Comparison of ENCODE assay signal across 10 cellular contexts in genomic region chr1:161225178-161225533, GRCh38. TPM values are rescaled to one million over a fixed set of nuclear protein-coding genes. Genes with fewer than 3 reads are reported as not detected.
DNase-seq lines count a peak whose midpoint lies in the region; ATAC-seq and TF ChIP-seq lines count a peak whose summit lies in the region.
"Had no signal": no experiment of that assay in that cellular context is flagged by ENCODE, and none has a peak within 500 bp of the region (broad histone marks: within the 10 kb centered on the region; RNA-seq: fewer than 3 reads in every experiment).

No MANE protein-coding gene starts in this region.

- H3K4me2 ChIP-seq in H9 (ENCODE audit: insufficient read depth, insufficient read length, low read length) (peak overlapping the region; percentile 8), fibroblast of lung (ENCODE audit: extremely low read depth, insufficient read depth, low read length) (peak overlapping the region; percentile 59)

- H2BK15ac ChIP-seq in H9 (ENCODE audit: low read depth, low read length): no peak overlapping the region

- H4K20me1 ChIP-seq in H9 (ENCODE audit: control insufficient read depth, insufficient read depth, insufficient read length): no peaks in the 10 kb centered on the region
- no peaks in the 10 kb centered on the region for H4K20me1 ChIP-seq in fibroblast of lung (ENCODE audit: control insufficient read depth, extremely low read depth, insufficient read depth, low read length)

- no peak overlapping the region for H3T11ph ChIP-seq in H9 (ENCODE audit: low read length)

- H4K5ac ChIP-seq in H9 (ENCODE audit: insufficient read length, low read depth, low read length): no peak overlapping the region

- H3K23me2 ChIP-seq in H9 (ENCODE audit: insufficient read length, low read depth, low read length, poor library complexity, severe bottlenecking): no peaks in the 10 kb centered on the region

- H2BK20ac ChIP-seq in H9 (ENCODE audit: low read depth, low read length, poor library complexity, severe bottlenecking): no peak overlapping the region

- H3K9me3 ChIP-seq in H9 (ENCODE audit: control insufficient read depth, low read depth, low read length): no peaks in the 10 kb centered on the region
- no peaks in the 10 kb centered on the region for H3K9me3 ChIP-seq in SJCRH30 (replicated peaks)
- H3K9me3 ChIP-seq in fibroblast of lung (ENCODE audit: control insufficient read depth, insufficient read depth, low read depth, low read length): no peaks in the 10 kb centered on the region
- no peaks in the 10 kb centered on the region for H3K9me3 ChIP-seq in skeletal muscle tissue (ENCODE audit: control insufficient read depth in 3 of 3, low read length in 3 of 3)

- no peak overlapping the region for H3K18ac ChIP-seq in H9 (ENCODE audit: insufficient read length, low read depth, low read length)

- H3K56ac ChIP-seq in H9 (ENCODE audit: insufficient read length, low read depth, low read length): no peak overlapping the region

- no peaks in the 10 kb centered on the region for H3K79me1 ChIP-seq in H9 (ENCODE audit: insufficient read depth, low read depth, low read length, poor library complexity, severe bottlenecking)

- H3K36me3 ChIP-seq in SJCRH30: no peaks in the 10 kb centered on the region
- H3K36me3 ChIP-seq in fibroblast of lung (ENCODE audit: control insufficient read depth, insufficient read depth, low read length): peaks cover 8% of the 10 kb centered on the region
- H3K36me3 ChIP-seq in skeletal muscle tissue (ENCODE audit: control insufficient read depth in 3 of 3, insufficient read depth in 3 of 3, low read length in 3 of 3): peaks cover 22 to 24% (median 22%) of the 10 kb centered on the region in 3 donors

- H3K4me3 Mint-ChIP-seq in H9: peak overlapping the region; percentile 18 to 100; a peak in 4 of 5 replicates

- H3K4me1 Mint-ChIP-seq in H9: peaks cover 23 to 39% of the 10 kb centered on the region in 2 experiments

- no peak overlapping the region for H4K8ac ChIP-seq in H9 (replicated peaks; ENCODE audit: insufficient read length, low read depth, low read length)

- no peak overlapping the region for H2AK5ac ChIP-seq in H9 (ENCODE audit: insufficient read length, low read length)

- peaks cover 15 to 20% (median 16%) of the 10 kb centered on the region in 3 experiments; a peak in 6 of 7 replicates for H3K36me3 Mint-ChIP-seq in H9 (ENCODE audit: insufficient read depth in 1 of 3, low read depth in 3 of 3)

- no peak overlapping the region for H3K14ac ChIP-seq in H9 (ENCODE audit: insufficient read depth, low read length)

- H3K4me3 ChIP-seq in SJCRH30 (peak overlapping the region; percentile 25), fibroblast of lung (replicated peaks in 1 of 4; ENCODE audit: control extremely low read depth in 1 of 4, insufficient read depth in 1 of 4, low read depth in 3 of 4, low read length in 4 of 4) (peak overlapping the region in 1 of 4 experiments; percentile 7), skeletal muscle tissue (ENCODE audit: low read length in 3 of 3) (peak overlapping the region; percentile 26 to 60 (median 57))

- H4K91ac ChIP-seq in H9 (ENCODE audit: insufficient read length, low read depth, low read length): no peak overlapping the region

- TF ChIP-seq CTCF in H9 (conservative IDR thresholded peaks at IDR 0.05) (no peak), fibroblast of lung (conservative IDR thresholded peaks at IDR 0.05 in 1 of 2, IDR thresholded peaks at IDR 0.05 in 1 of 2; ENCODE audit: low read depth in 1 of 2, low read length in 2 of 2) (no peak)

- no peak overlapping the region for H3K27ac ChIP-seq in H9 (ENCODE audit: insufficient read length, low read depth, low read length)
- H3K27ac ChIP-seq in SJCRH30: no peak overlapping the region
- H3K27ac ChIP-seq in fibroblast of lung (ENCODE audit: insufficient read depth, low read length): peak overlapping the region; percentile 9
- peak overlapping the region; percentile 74 for H3K27ac ChIP-seq in skeletal muscle tissue (ENCODE audit: low read depth, low read length)

- peak overlapping the region; percentile 22 for H2AFZ ChIP-seq in H9 (ENCODE audit: low read length)
- H2AFZ ChIP-seq in fibroblast of lung (ENCODE audit: low read length): peak overlapping the region; percentile 84

- H3K4ac ChIP-seq in H9 (ENCODE audit: low read depth, low read length): no peak overlapping the region

- peaks cover 8% of the 10 kb centered on the region; the same call in 1 of the 2 replicates for H3K4me1 ChIP-seq in H9 (ENCODE audit: insufficient read depth, low read length)
- H3K4me1 ChIP-seq in SJCRH30: peaks cover 8% of the 10 kb centered on the region
- peaks cover 6% of the 10 kb centered on the region for H3K4me1 ChIP-seq in fibroblast of lung (ENCODE audit: control insufficient read depth, extremely low read depth, insufficient read depth, low read length)
- H3K4me1 ChIP-seq in skeletal muscle tissue (ENCODE audit: control insufficient read depth in 3 of 3, insufficient read depth in 3 of 3, low read length in 3 of 3): peaks cover 20 to 25% (median 22%) of the 10 kb centered on the region in 3 donors

- H3K79me2 ChIP-seq in H9 (ENCODE audit: insufficient read depth, low read length) (no peaks in the 10 kb centered on the region), fibroblast of lung (ENCODE audit: control insufficient read depth, insufficient read depth, low read length) (no peaks in the 10 kb centered on the region)

- no peak overlapping the region for H3K23ac ChIP-seq in H9 (ENCODE audit: insufficient read length, low read depth, low read length)

- no CpG with 5 or more reads among the region's 7 CpGs for WGBS in H9 (ENCODE audit: extremely low coverage, insufficient read length, low lambda C conversion rate)

- no peaks in the 10 kb centered on the region for H3K9me3 Mint-ChIP-seq in H9

- no peaks in the 10 kb centered on the region for H3K27me3 Mint-ChIP-seq in H9 (ENCODE audit: low read depth)

- H3K27ac Mint-ChIP-seq in H9: peak overlapping the region; percentile 45 to 65 (median 62); a peak in 2 of 7 replicates

- H3K27me3 ChIP-seq in H9 (ENCODE audit: insufficient read depth, low read length) (no peaks in the 10 kb centered on the region), SJCRH30 (no peaks in the 10 kb centered on the region), fibroblast of lung (ENCODE audit: control insufficient read depth, insufficient read depth, low read length) (no peaks in the 10 kb centered on the region), skeletal muscle tissue (ENCODE audit: control insufficient read depth in 3 of 3, insufficient read depth in 3 of 3, low read length in 3 of 3) (no peaks in the 10 kb centered on the region)

- ATAC-seq in HG02588 (IDR thresholded peaks at IDR 0.05; ENCODE audit: unreplicated experiment): no peak

- H2BK12ac ChIP-seq in H9 (ENCODE audit: insufficient read length, low read depth, low read length): no peak overlapping the region

- H2BK5ac ChIP-seq in H9 (ENCODE audit: insufficient read length, low read length): no peak overlapping the region

- H3K9ac ChIP-seq in H9 (ENCODE audit: extremely low read depth, insufficient read length, low read length): no peak overlapping the region
- no peak overlapping the region for H3K9ac ChIP-seq in fibroblast of lung (ENCODE audit: insufficient read depth, low read length)
- H3K9ac ChIP-seq in skeletal muscle tissue (ENCODE audit: low read depth in 1 of 3, low read length in 3 of 3): peak overlapping the region; percentile 10 to 45 (median 32)

- no peak overlapping the region for H2BK120ac ChIP-seq in H9 (ENCODE audit: low read depth, low read length, poor library complexity, severe bottlenecking)

- DNase-seq in H9 (no peak), SJCRH30 (peak in 1 of 2 experiments; percentile 20), fibroblast of lung (ENCODE audit: low read depth in 2 of 2) (peak in 1 of 2 donors; percentile 20), D341Med (ENCODE audit: low spot score) (no peak), pons (ENCODE audit: low spot score) (no peak), ecto neural progenitor cell (ENCODE audit: low spot score) (no peak)

RNA-seq across cellular contexts. Expression of gene TOMM40L, which starts 0.7 kb away (rescaled TPM):
- total RNA-seq in H9 (2021) (12.8 and 13.5 TPM in 2 replicates), fibroblast of lung (9.2 and 11.7 TPM in 2 replicates), skeletal muscle tissue (10.4 TPM)
- 8.0 and 8.9 TPM in 2 replicates for total RNA-seq in SJCRH30 (2014; rRNA removed; shearing (Covaris generic))
- 11.1 and 12.0 TPM in 2 replicates for polyA plus RNA-seq in fibroblast of lung
- 10.8 and 11.4 TPM in 2 replicates for polyA plus RNA-seq in fibroblast of lung (2012)
- 39.7 and 47.2 TPM in 2 replicates for polyA minus RNA-seq in fibroblast of lung (ENCODE audit: low replicate concordance)

RNA-seq across cellular contexts. Expression of gene APOA2, which starts 1.7 kb away (rescaled TPM):
- total RNA-seq in H9 (2021): not detected in 2 replicates
- total RNA-seq in SJCRH30 (2014; rRNA removed; shearing (Covaris generic)): not detected in 2 replicates
- not detected in 2 replicates for total RNA-seq in fibroblast of lung
- polyA plus RNA-seq in fibroblast of lung: not detected in 2 replicates
- not detected in 2 replicates for polyA plus RNA-seq in fibroblast of lung (2012)
- not detected in 2 replicates for polyA minus RNA-seq in fibroblast of lung (ENCODE audit: low replicate concordance)
- total RNA-seq in skeletal muscle tissue: 6.8 TPM
- total RNA-seq: cerebellum, renal cortical epithelial cell had no signal

RNA-seq across cellular contexts. Expression of gene FCER1G, which starts 10.1 kb away (rescaled TPM):
- total RNA-seq in H9 (2021) (0.44 and 0.90 TPM in 2 replicates), fibroblast of lung (not detected in 2 replicates), skeletal muscle tissue (16.2 TPM)
- 0.28 and 0.30 TPM in 2 replicates for total RNA-seq in SJCRH30 (2014; rRNA removed; shearing (Covaris generic))
- 0.21 and 0.85 TPM in 2 replicates for polyA plus RNA-seq in fibroblast of lung
- 0.23 and 0.43 TPM in 2 replicates for polyA plus RNA-seq in fibroblast of lung (2012)
- not detected in 2 replicates for polyA minus RNA-seq in fibroblast of lung (ENCODE audit: low replicate concordance)
- total RNA-seq: renal cortical epithelial cell had no signal

RNA-seq across cellular contexts. Expression of gene NR1I3, which starts 12.8 kb away (rescaled TPM):
- not detected in 2 replicates for total RNA-seq in H9 (2021)
- not detected in 2 replicates for total RNA-seq in SJCRH30 (2014; rRNA removed; shearing (Covaris generic))
- not detected in 2 replicates for total RNA-seq in fibroblast of lung
- polyA plus RNA-seq in fibroblast of lung: not detected in 2 replicates
- polyA plus RNA-seq in fibroblast of lung (2012): 0.14 and 0.41 TPM in 2 replicates
- not detected in 2 replicates for polyA minus RNA-seq in fibroblast of lung (ENCODE audit: low replicate concordance)
- total RNA-seq in skeletal muscle tissue: not detected
- total RNA-seq: cerebellum, renal cortical epithelial cell had no signal

RNA-seq across cellular contexts. Expression of gene NDUFS2, which starts 23.0 kb away (rescaled TPM):
- total RNA-seq in H9 (2021) (80.3 and 84.5 TPM in 2 replicates), fibroblast of lung (142 and 194 TPM in 2 replicates), skeletal muscle tissue (147 TPM)
- total RNA-seq in SJCRH30 (2014; rRNA removed; shearing (Covaris generic)): 60.3 and 60.5 TPM in 2 replicates
- 135 and 141 TPM in 2 replicates for polyA plus RNA-seq in fibroblast of lung
- 104 and 105 TPM in 2 replicates for polyA plus RNA-seq in fibroblast of lung (2012)
- polyA minus RNA-seq in fibroblast of lung (ENCODE audit: low replicate concordance): 144 and 179 TPM in 2 replicates

Comparison
In these comparisons a context has a peak if more than half of its experiments do, and no peak if none do; other contexts are left out.
1. H3K27ac ChIP-seq: peak in fibroblast of lung (single experiment) and skeletal muscle tissue (single experiment); none in H9 (single experiment) and SJCRH30 (single experiment).
2. H3K9ac ChIP-seq: peak in skeletal muscle tissue (3 of 3); none in H9 (single experiment) and fibroblast of lung (single experiment).